ENCODE assay signal across 29 cellular contexts in the genomic region with DNA sequence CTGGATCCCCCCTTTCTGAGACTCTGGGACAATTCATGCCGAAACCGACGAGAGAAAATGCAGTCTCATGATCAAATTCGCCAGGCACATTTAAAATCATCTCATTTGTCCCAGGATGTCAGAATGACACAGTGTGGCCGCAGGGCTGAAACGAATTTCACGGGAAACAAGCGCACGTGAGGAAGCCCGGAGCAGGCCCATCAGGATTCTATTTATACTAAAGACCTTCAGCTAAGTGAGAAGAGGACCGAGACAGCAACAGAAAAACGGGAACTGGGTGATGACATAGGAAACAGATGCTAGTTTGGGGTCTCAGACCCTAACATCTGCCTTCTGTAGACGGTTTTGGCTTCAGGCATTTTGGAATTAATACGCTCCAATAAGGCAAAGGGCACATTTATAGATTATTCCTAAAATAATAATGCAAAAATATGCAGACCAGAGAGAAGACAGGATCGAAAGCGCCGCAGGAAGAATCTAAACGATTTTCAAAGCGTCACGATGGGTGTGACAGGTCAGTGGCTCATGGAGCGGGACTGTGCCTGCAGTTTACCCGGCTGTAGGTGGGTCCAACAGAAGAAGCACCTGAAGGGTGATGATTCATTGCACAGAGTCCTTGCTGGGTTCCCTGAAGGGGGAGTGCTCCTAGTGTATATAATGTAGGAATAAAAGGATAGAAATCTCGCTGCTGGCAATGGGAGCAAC.
DNase-seq lines count a peak whose midpoint lies in the region; TF ChIP-seq lines count a peak whose summit lies in the region.
"Had no signal": no experiment of that assay in that cellular context is flagged by ENCODE, and none has a peak within 500 bp of the region (broad histone marks: within the 10 kb centered on the region; RNA-seq: fewer than 3 reads in every experiment).

No MANE protein-coding gene starts in this region.

- H3K4me1 ChIP-seq in osteoblast (ENCODE audit: insufficient read depth, low read length): peaks cover 10% of the 10 kb centered on the region
- H3K4me1 ChIP-seq: prostate gland had no signal

- H3K4me2 ChIP-seq in osteoblast (ENCODE audit: insufficient read depth, low read length): no peak overlapping the region

- TF ChIP-seq CTCF in osteoblast (IDR thresholded peaks at IDR 0.05; ENCODE audit: extremely low read depth, low read depth, low read length): no peak

- no peaks in the 10 kb centered on the region for H3K27me3 ChIP-seq in osteoblast (ENCODE audit: insufficient read depth, low read length)
- H3K27me3 ChIP-seq: esophagus muscularis mucosa, tibial artery had no signal

- no peaks in the 10 kb centered on the region for H3K79me2 ChIP-seq in osteoblast (ENCODE audit: insufficient read depth, low read length)

- H3K9me3 ChIP-seq in osteoblast (ENCODE audit: low read depth, low read length): no peaks in the 10 kb centered on the region
- H3K9me3 ChIP-seq: esophagus muscularis mucosa, lower lobe of right lung, prostate gland, tibial artery had no signal

- H3K36me3 ChIP-seq in osteoblast (ENCODE audit: insufficient read depth, low read length): peaks cover 35% of the 10 kb centered on the region
- H3K36me3 ChIP-seq: prostate gland had no signal

- peak; percentile 12 for DNase-seq in CD1c-positive myeloid dendritic cell (ENCODE audit: extremely low spot score)
- peak; percentile 82 for DNase-seq in MV-4-11 (lab: John Stamatoyannopoulos, UW)
- DNase-seq in UCSD-AML1 (lab: John Stamatoyannopoulos, UW; ENCODE audit: unreplicated experiment): peak; percentile 67
- DNase-seq in osteoblast (ENCODE audit: insufficient read length, low spot score, missing footprints): peak; percentile 50
- no peak for DNase-seq in NCI-H187 (lab: John Stamatoyannopoulos, UW)
- DNase-seq in cerebellar cortex (ENCODE audit: low spot score): no peak
- no peak for DNase-seq in cerebellum (ENCODE audit: low spot score)
- DNase-seq: activated CD4-positive, CD25-positive, alpha-beta regulatory T cell; activated CD8-positive, alpha-beta memory T cell treated with anti-CD3 and anti-CD28 coated beads, Interleukin-2, amount 10 ng/mL, durations not matched to agents 7 days and 5 days; activated naive CD4-positive, alpha-beta T cell; activated naive CD8-positive, alpha-beta T cell treated with anti-CD3 and anti-CD28 coated beads, Interleukin-2, amount 50 U/mL, for 24 hours; activated T-cell treated with anti-CD3 and anti-CD28 coated beads, Interleukin-2, amount 50 U/mL, for 72 hours; CD4-positive, alpha-beta T cell; central memory CD4-positive, alpha-beta T cell; DND-41; foreskin fibroblast; GOT3; hypothalamus; lower lobe of right lung; NCI-H1105 treated with DMSO at 0.1 percent for 48 hours; NCI-H2029 treated with DMSO at 0.1 percent for 48 hours; NCI-H2227 treated with DMSO at 0.1 percent for 48 hours; NCI-H69; RPMI8226; stimulated activated CD4-positive, alpha-beta T cell treated with anti-CD3 and anti-CD28 coated beads, Interleukin-4, amount 100 ng/mL, for 1 hour; T-helper 1 cell had no signal

- no peak overlapping the region for H3K27ac ChIP-seq in osteoblast (ENCODE audit: low read depth, low read length)
- H3K27ac ChIP-seq: esophagus muscularis mucosa, lower lobe of right lung, prostate gland, tibial artery had no signal

- no peak overlapping the region for H3K4me3 ChIP-seq in osteoblast (ENCODE audit: insufficient read depth, low read length)
- H3K4me3 ChIP-seq: esophagus muscularis mucosa, lower lobe of right lung, prostate gland, tibial artery had no signal

- H4K20me1 ChIP-seq in osteoblast (ENCODE audit: insufficient read depth, low read length): no peaks in the 10 kb centered on the region

- no peak overlapping the region for H2AFZ ChIP-seq in osteoblast (ENCODE audit: low read length)

Comparison
In these comparisons a context has a peak if more than half of its experiments do, and no peak if none do; other contexts are left out.
1. DNase-seq: peak in CD1c-positive myeloid dendritic cell (single experiment), MV-4-11 (single experiment), UCSD-AML1 (single experiment) and osteoblast (single experiment); none in NCI-H187 (0 of 2), cerebellar cortex (single experiment) and cerebellum (single experiment).